17 cellular contexts compared by ENCODE assay signal in the genomic region with DNA sequence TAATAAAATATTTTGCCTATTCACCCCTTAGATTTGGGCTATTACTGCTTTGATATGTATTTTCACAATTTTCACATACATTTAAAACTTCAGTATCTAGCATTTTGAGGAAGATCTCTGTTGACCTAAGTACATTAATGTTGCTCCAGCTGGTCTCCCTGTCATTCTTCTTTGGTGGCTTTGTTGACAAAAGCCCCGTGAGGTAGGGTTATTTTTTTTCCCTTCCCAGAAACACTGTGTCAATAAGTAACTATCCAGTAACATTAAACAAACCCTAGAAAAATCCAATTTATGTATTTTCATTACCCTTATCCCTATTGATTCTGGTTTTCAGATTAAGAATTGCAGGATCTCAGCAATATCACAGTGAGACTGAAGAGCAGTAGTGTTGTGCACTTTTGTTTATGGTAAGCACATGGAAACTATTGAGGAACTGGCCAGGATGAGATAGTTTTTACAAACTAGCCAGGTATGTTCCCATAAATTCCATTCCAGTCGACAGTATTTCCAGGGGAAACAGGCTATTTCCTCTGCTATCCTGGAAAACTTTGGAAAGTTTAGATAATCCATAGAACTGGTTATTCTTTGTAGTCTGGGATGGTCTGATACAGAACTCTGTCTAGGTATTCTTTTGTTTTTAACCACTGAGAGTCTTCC.
DNase-seq lines count a peak whose midpoint lies in the region; ATAC-seq and TF ChIP-seq lines count a peak whose summit lies in the region.
"Had no signal": no experiment of that assay in that cellular context is flagged by ENCODE, and none has a peak within 500 bp of the region (broad histone marks: within the 10 kb centered on the region; RNA-seq: fewer than 3 reads in every experiment).

No MANE protein-coding gene starts in this region.

- 86 to 100% methylated on average over 1 of the region's 2 CpGs for WGBS in mesodermal cell (ENCODE audit: insufficient coverage in 2 of 2), 2 experiments
- 53 to 75% (median 71%) methylated on average over 2 of the region's 2 CpGs for WGBS in heart left ventricle, 4 donors

- H3K27me3 Mint-ChIP-seq in WTC11 (ENCODE audit: low read depth) = no peaks in the 10 kb centered on the region
- H3K27me3 Mint-ChIP-seq: CD8-positive, alpha-beta memory T cell; IgD-negative memory B cell had no signal

- H3K36me3 Mint-ChIP-seq in WTC11 = peaks cover 15% of the 10 kb centered on the region
- H3K36me3 Mint-ChIP-seq: CD8-positive, alpha-beta memory T cell had no signal

- intact Hi-C loops in heart left ventricle (cut with DNase I) = no loop called here

- no peaks in the 10 kb centered on the region for H3K27me3 ChIP-seq in heart left ventricle
- H3K27me3 ChIP-seq: BLaER1 had no signal

- CTCF ChIA-PET in WTC11 (lab: Charles Lee) = no interaction called here

- no peak for TF ChIP-seq POLR2A in heart left ventricle (IDR thresholded peaks at IDR 0.05)

- H3K36me3 ChIP-seq in mesodermal cell (ENCODE audit: control insufficient read depth, insufficient read depth, low read length) = no peaks in the 10 kb centered on the region
- no peaks in the 10 kb centered on the region for H3K36me3 ChIP-seq in heart left ventricle
- H3K36me3 ChIP-seq: BLaER1 had no signal

- DNase-seq in NCI-H1092 treated with DMSO at 0.1 percent for 48 hours (lab: John Stamatoyannopoulos, UW) (peak; percentile 75), NCI-H345 (lab: John Stamatoyannopoulos, UW) (peak; percentile 34), WTC11 (ENCODE audit: low spot score) (no peak), mesenteric fat pad (ENCODE audit: low spot score) (no peak), heart left ventricle (no peak), HCEC 1CT (no peak)
- DNase-seq: CD8-positive, alpha-beta memory T cell; DMS 273 treated with DMSO at 0.1 percent for 48 hours; NCI-H1694 treated with DMSO at 0.1 percent for 48 hours; NCI-H524; PC-9; SK-N-SH; T-helper 1 cell had no signal

- H3K9me3 ChIP-seq in mesodermal cell (ENCODE audit: control insufficient read depth, low read length) (no peaks in the 10 kb centered on the region), heart left ventricle (no peaks in the 10 kb centered on the region)
- H3K9me3 ChIP-seq: BLaER1, SK-N-SH had no signal

- peaks cover 23% of the 10 kb centered on the region for H3K9me3 Mint-ChIP-seq in WTC11

- TF ChIP-seq CTCF in WTC11 (IDR thresholded peaks at IDR 0.05) (no peak), heart left ventricle (IDR thresholded peaks at IDR 0.05) (no peak)

- peak overlapping the region; percentile 26 for H3K27ac Mint-ChIP-seq in WTC11
- H3K27ac Mint-ChIP-seq: CD8-positive, alpha-beta memory T cell; IgD-negative memory B cell had no signal

- H3K4me1 ChIP-seq in mesodermal cell (ENCODE audit: control insufficient read depth, insufficient read depth, low read length, poor library complexity, severe bottlenecking) (peaks cover 5% of the 10 kb centered on the region), heart left ventricle (no peaks in the 10 kb centered on the region)
- H3K4me1 ChIP-seq: BLaER1 had no signal

- no peak overlapping the region for H3K4me3 Mint-ChIP-seq in WTC11
- H3K4me3 Mint-ChIP-seq: CD8-positive, alpha-beta memory T cell; IgD-negative memory B cell had no signal

- no peak for ATAC-seq in WTC11
- ATAC-seq in heart left ventricle = no peak
- ATAC-seq: HCT116 had no signal

- H3K4me3 ChIP-seq in mesodermal cell (ENCODE audit: extremely low read depth, insufficient read depth, low read length, poor library complexity, severe bottlenecking) (no peak overlapping the region), heart left ventricle (no peak overlapping the region)
- H3K4me3 ChIP-seq: BLaER1, PC-9 had no signal

- POLR2A ChIA-PET in WTC11 (lab: Charles Lee) = no interaction called here

- H3K4me1 Mint-ChIP-seq in WTC11 = peaks cover 15% of the 10 kb centered on the region
- H3K4me1 Mint-ChIP-seq: CD8-positive, alpha-beta memory T cell; IgD-negative memory B cell had no signal

- H3K27ac ChIP-seq in mesodermal cell (ENCODE audit: low read depth, low read length, severe bottlenecking) = peak overlapping the region; percentile 24
- no peak overlapping the region for H3K27ac ChIP-seq in heart left ventricle
- H3K27ac ChIP-seq: BLaER1, PC-9 had no signal

TF ChIP-seq in WTC11, 78 proteins besides CTCF, POLR2A, EP300 and RAD21:
- TF ChIP-seq CBFB (CRISPR knock-in tag; IDR thresholded peaks at IDR 0.05; ENCODE audit: low read depth) = no peak
- TF ChIP-seq OVOL2 (CRISPR knock-in tag; IDR thresholded peaks at IDR 0.05; ENCODE audit: borderline replicate concordance) = no peak
- TF ChIP-seq ZSCAN18 (CRISPR knock-in tag; IDR thresholded peaks at IDR 0.05) = no peak
- TF ChIP-seq AR (CRISPR knock-in tag; IDR thresholded peaks at IDR 0.05) = no peak
- no peak for TF ChIP-seq ZNF396 (CRISPR knock-in tag; IDR thresholded peaks at IDR 0.05; ENCODE audit: borderline replicate concordance)
- no peak for TF ChIP-seq ETV6 (CRISPR knock-in tag; IDR thresholded peaks at IDR 0.05)
- TF ChIP-seq ZNF423 (CRISPR knock-in tag; IDR thresholded peaks at IDR 0.05) = no peak
- no peak for TF ChIP-seq ZNF317 (CRISPR knock-in tag; IDR thresholded peaks at IDR 0.05; ENCODE audit: borderline replicate concordance, low read depth)
- TF ChIP-seq GRHL2 (CRISPR knock-in tag; IDR thresholded peaks at IDR 0.05; ENCODE audit: insufficient replicate concordance, severe bottlenecking) = no peak
- TF ChIP-seq ZNF512 (CRISPR knock-in tag; IDR thresholded peaks at IDR 0.05; ENCODE audit: borderline replicate concordance) = no peak
- no peak for TF ChIP-seq SMAD4 (CRISPR knock-in tag; IDR thresholded peaks at IDR 0.05)
- TF ChIP-seq ZNF671 (CRISPR knock-in tag; IDR thresholded peaks at IDR 0.05) = no peak
- no peak for TF ChIP-seq SMAD3 (CRISPR knock-in tag; IDR thresholded peaks at IDR 0.05; ENCODE audit: borderline replicate concordance)
TF ChIP-seq in WTC11: peak in this region for 0.

Comparison
In these comparisons a context has a peak if more than half of its experiments do, and no peak if none do; other contexts are left out.
1. DNase-seq: peak in NCI-H1092 treated with DMSO at 0.1 percent for 48 hours (single experiment) and NCI-H345 (single experiment); none in WTC11 (single experiment), mesenteric fat pad (single experiment), heart left ventricle (0 of 5) and HCEC 1CT (single experiment).